Comparison of ENCODE assay signal across 16 cellular contexts in the genomic region with DNA sequence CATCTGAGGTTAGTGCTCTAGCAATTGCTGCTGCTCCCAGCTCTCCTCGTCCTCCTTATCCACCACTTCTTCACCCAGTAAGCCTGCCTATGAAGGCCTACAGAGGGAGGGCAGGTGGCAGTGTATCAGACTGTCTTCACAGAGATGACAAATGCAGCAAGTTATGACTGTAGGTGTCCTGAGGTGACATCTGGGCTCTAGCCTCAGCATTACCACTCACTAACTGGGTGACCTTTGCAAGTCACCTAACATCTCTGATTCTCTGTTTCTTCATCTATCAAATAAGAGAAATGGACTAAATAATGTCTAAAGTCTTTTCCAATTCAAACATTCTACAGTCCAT.
"Had no signal": no experiment of that assay in that cellular context is flagged by ENCODE, and none has a peak within 500 bp of the region (broad histone marks: within the 10 kb centered on the region; RNA-seq: fewer than 3 reads in every experiment).

No MANE protein-coding gene starts in this region.

- DNase-seq: activated CD4-positive, alpha-beta memory T cell treated with anti-CD3 and anti-CD28 coated beads, Interleukin-2, amount 10 ng/mL, durations not matched to agents 7 days and 5 days; activated CD4-positive, alpha-beta T cell treated with anti-CD3 and anti-CD28 coated beads for 4 hours; activated effector memory CD4-positive, alpha-beta T cell treated with anti-CD3 and anti-CD28 coated beads, Interleukin-2, amount 50 U/mL, for 16 hours; activated T-cell treated with anti-CD3 and anti-CD28 coated beads, Interleukin-2, amount 50 U/mL, for 48 hours; caudate nucleus; midbrain; naive B cell; T-helper 17 cell; thyroid gland had no signal

- H3K79me2 ChIP-seq: parathyroid adenoma had no signal

- H3K36me3 Mint-ChIP-seq: activated naive CD4-positive, alpha-beta T cell treated with anti-CD3 and anti-CD28 coated beads, Interleukin-2, amount 50 U/mL, for 24 hours; naive B cell; WTC11 had no signal

- H3K9me3 Mint-ChIP-seq: activated CD4-positive, alpha-beta memory T cell treated with anti-CD3 and anti-CD28 coated beads, Interleukin-2, amount 10 ng/mL, durations not matched to agents 7 days and 5 days; activated naive CD4-positive, alpha-beta T cell treated with anti-CD3 and anti-CD28 coated beads, Interleukin-2, amount 50 U/mL, for 24 hours had no signal

- H3K4me2 ChIP-seq: smooth muscle cell had no signal

- ATAC-seq: esophagus mucosa, T-helper 17 cell, WTC11 had no signal

- H3K4me1 Mint-ChIP-seq: activated naive CD4-positive, alpha-beta T cell treated with anti-CD3 and anti-CD28 coated beads, Interleukin-2, amount 50 U/mL, for 24 hours; naive B cell had no signal

- H3K4me3 ChIP-seq: adrenal gland, lung, smooth muscle cell, thyroid gland had no signal

- H3K36me3 ChIP-seq: adrenal gland, thyroid gland had no signal

- H2AFZ ChIP-seq: parathyroid adenoma had no signal

- H3K4me1 ChIP-seq: parathyroid adenoma had no signal

- H3K27me3 ChIP-seq: adrenal gland, thyroid gland had no signal

- H3K9me3 ChIP-seq: adrenal gland, thyroid gland had no signal

- H3K27ac Mint-ChIP-seq: activated CD4-positive, alpha-beta memory T cell treated with anti-CD3 and anti-CD28 coated beads, Interleukin-2, amount 10 ng/mL, durations not matched to agents 7 days and 5 days; activated naive CD4-positive, alpha-beta T cell treated with anti-CD3 and anti-CD28 coated beads, Interleukin-2, amount 50 U/mL, for 24 hours; T-helper 17 cell; WTC11 had no signal

- H3K9ac ChIP-seq: parathyroid adenoma had no signal

- H3K4me3 Mint-ChIP-seq: activated CD4-positive, alpha-beta memory T cell treated with anti-CD3 and anti-CD28 coated beads, Interleukin-2, amount 10 ng/mL, durations not matched to agents 7 days and 5 days; activated naive CD4-positive, alpha-beta T cell treated with anti-CD3 and anti-CD28 coated beads, Interleukin-2, amount 50 U/mL, for 24 hours; naive B cell; T-helper 17 cell; WTC11 had no signal

- H3K27ac ChIP-seq: parathyroid adenoma had no signal
